ENCODE assay signal across 7 cellular contexts in the genomic region with DNA sequence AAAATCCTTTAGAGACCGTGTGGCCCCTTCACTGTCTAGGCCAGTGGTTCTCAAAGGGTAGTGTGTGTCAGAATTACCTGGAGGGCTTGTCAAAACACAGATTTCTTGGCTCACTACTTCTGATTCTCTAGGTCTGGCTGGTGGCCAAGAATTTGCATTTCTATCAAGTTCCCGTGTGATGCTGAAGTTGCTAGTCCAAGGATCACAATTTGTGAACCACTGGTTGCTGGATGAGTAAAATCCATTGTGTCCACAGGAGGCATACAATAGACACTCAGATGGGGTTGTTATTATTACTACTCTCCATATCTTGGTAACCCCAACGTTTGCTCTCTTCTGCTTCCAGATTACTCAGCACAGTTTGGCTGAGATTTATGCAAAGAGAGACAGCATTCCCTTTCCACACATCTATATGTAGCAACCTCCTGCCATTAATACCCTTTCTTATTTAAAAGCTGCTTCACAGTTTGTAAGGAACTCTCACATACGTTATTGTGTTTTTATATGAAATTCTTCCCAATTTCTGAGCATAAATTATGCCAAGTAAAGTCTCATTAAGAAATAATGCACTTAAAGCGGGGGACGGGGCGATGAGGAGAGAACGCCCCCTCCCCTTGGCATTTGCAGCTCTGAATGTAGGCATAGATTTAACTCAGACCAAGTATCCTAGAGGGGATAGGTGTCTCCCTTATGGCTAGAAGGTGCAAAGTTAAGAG. TPM values are rescaled to one million over a fixed set of nuclear protein-coding genes. Genes with fewer than 3 reads are reported as not detected.
DNase-seq lines count a peak whose midpoint lies in the region; TF ChIP-seq lines count a peak whose summit lies in the region.

No MANE protein-coding gene starts in this region.

- no peak overlapping the region for H2BK120ac ChIP-seq in mesenchymal stem cell (ENCODE audit: low read depth, low read length)

- H3K9me3 ChIP-seq in mesenchymal stem cell (ENCODE audit: control insufficient read depth, low read length), result no peaks in the 10 kb centered on the region

- peak overlapping the region in 1 of 2 experiments; percentile 59 for H3K4ac ChIP-seq in mesenchymal stem cell (ENCODE audit: low read depth in 1 of 2, low read length in 2 of 2)

- H3K36me3 ChIP-seq in mesenchymal stem cell (ENCODE audit: control insufficient read depth in 1 of 2, insufficient read depth in 2 of 2, low read depth in 1 of 2, low read length in 2 of 2), result no peaks in the 10 kb centered on the region
- no peaks in the 10 kb centered on the region for H3K36me3 ChIP-seq in urinary bladder (ENCODE audit: insufficient read depth)

- H2AK5ac ChIP-seq in mesenchymal stem cell (ENCODE audit: low read length, severe bottlenecking), result no peak overlapping the region

- no peak overlapping the region for H4K91ac ChIP-seq in mesenchymal stem cell (ENCODE audit: low read length)

- H3K79me1 ChIP-seq in mesenchymal stem cell (replicated peaks; ENCODE audit: low read length, poor library complexity, severe bottlenecking), result peaks cover 3% of the 10 kb centered on the region

- H3K14ac ChIP-seq in mesenchymal stem cell (ENCODE audit: low read length in 2 of 2), result no peak overlapping the region

- peak overlapping the region in 1 of 2 experiments; percentile 60 for H3K18ac ChIP-seq in mesenchymal stem cell (ENCODE audit: low read depth in 1 of 2, low read length in 2 of 2)

- H2BK12ac ChIP-seq in mesenchymal stem cell (ENCODE audit: low read length in 2 of 2), result no peak overlapping the region

- peaks cover 0 to 3% of the 10 kb centered on the region in 2 experiments for H3K27me3 ChIP-seq in mesenchymal stem cell (ENCODE audit: control insufficient read depth in 1 of 2, insufficient read depth in 1 of 2, low read length in 2 of 2)

- DNase-seq in NCI-H82 (lab: John Stamatoyannopoulos, UW) (peak; percentile 54), cerebellar cortex (ENCODE audit: low spot score) (peak; percentile 52), mesenchymal stem cell (peak; percentile 33), middle frontal gyrus (ENCODE audit: extremely low spot score, low spot score) (no peak), iPS-NIHi7 (ENCODE audit: extremely low spot score) (no peak)

- no peak overlapping the region for H2BK5ac ChIP-seq in mesenchymal stem cell (ENCODE audit: low read depth, low read length, poor library complexity, severe bottlenecking)

- peak overlapping the region; percentile 79 for H4K8ac ChIP-seq in mesenchymal stem cell (ENCODE audit: low read length)

- peak overlapping the region; percentile 87 for H3K4me2 ChIP-seq in mesenchymal stem cell (ENCODE audit: low read length, poor library complexity, severe bottlenecking)

- TF ChIP-seq CTCF in GM12875 (IDR thresholded peaks at IDR 0.05; ENCODE audit: borderline replicate concordance, insufficient read depth, low read depth, low read length), result no peak

- H2AFZ ChIP-seq in mesenchymal stem cell (ENCODE audit: low read depth, low read length), result peak overlapping the region; percentile 94

- WGBS in mesenchymal stem cell, result 28% methylated on average over 7 of the region's 8 CpGs
- WGBS in urinary bladder, result 11% methylated on average over 8 of the region's 8 CpGs

- H3K23ac ChIP-seq in mesenchymal stem cell (ENCODE audit: low read length in 2 of 2), result no peak overlapping the region

- H3K27ac ChIP-seq in mesenchymal stem cell (ENCODE audit: low read length, poor library complexity, severe bottlenecking) (no peak overlapping the region), urinary bladder (ENCODE audit: low read depth) (no peak overlapping the region)

- H3K4me3 ChIP-seq in GM12875 (ENCODE audit: low read depth, low read length) (peak overlapping the region; percentile 51), mesenchymal stem cell (ENCODE audit: insufficient read depth in 1 of 2, low read depth in 1 of 2, low read length in 2 of 2) (peak overlapping the region; percentile 76 to 94), urinary bladder (ENCODE audit: low read depth, low read length) (peak overlapping the region; percentile 87)

- H3K9ac ChIP-seq in mesenchymal stem cell (ENCODE audit: low read length), result peak overlapping the region; percentile 89

- no peak overlapping the region for H2BK15ac ChIP-seq in mesenchymal stem cell (ENCODE audit: low read depth, poor library complexity, severe bottlenecking)

- H3K4me1 ChIP-seq in mesenchymal stem cell (ENCODE audit: control insufficient read depth, insufficient read depth, low read depth, low read length) (peaks cover 9% of the 10 kb centered on the region), urinary bladder (ENCODE audit: insufficient read depth) (no peaks in the 10 kb centered on the region)

RNA-seq across cellular contexts. Expression of a gene that starts 0.7 kb away (rescaled TPM):
- polyA plus RNA-seq in mesenchymal stem cell (2013, experiment 1 of 2), result 1.8 TPM
- polyA plus RNA-seq in mesenchymal stem cell (2013, experiment 2 of 2), result 1.8 TPM
- total RNA-seq in urinary bladder, result 4.4 TPM
- polyA plus RNA-seq in urinary bladder, result 2.7 TPM

RNA-seq across cellular contexts. Expression of a gene that starts 15.5 kb away (rescaled TPM):
- 8.1 TPM for polyA plus RNA-seq in mesenchymal stem cell (2013, experiment 1 of 2)
- polyA plus RNA-seq in mesenchymal stem cell (2013, experiment 2 of 2), result 8.0 TPM
- total RNA-seq in urinary bladder, result 15.5 TPM
- polyA plus RNA-seq in urinary bladder, result 8.6 TPM

Comparison
In these comparisons a context has a peak if more than half of its experiments do, and no peak if none do; other contexts are left out.
1. DNase-seq: peak in NCI-H82 (single experiment), cerebellar cortex (single experiment) and mesenchymal stem cell (single experiment); none in middle frontal gyrus (single experiment) and iPS-NIHi7 (single experiment).
2. Peak in every context shown above with its lines, with median percentiles within 50 percentile points of each other: H3K4me3 ChIP-seq.